8 cellular contexts compared by ENCODE assay signal in genomic region chr11:112085822-112086421, GRCh38. TPM values are rescaled to one million over a fixed set of nuclear protein-coding genes. Genes with fewer than 3 reads are reported as not detected.
DNase-seq lines count a peak whose midpoint lies in the region; ATAC-seq lines count a peak whose summit lies in the region.

No MANE protein-coding gene starts in this region.

- peak overlapping the region; percentile 90 for H3K9ac ChIP-seq in skeletal muscle satellite cell (ENCODE audit: low read depth, low read length)

- H3K4me3 ChIP-seq in right cardiac atrium (ENCODE audit: low read length) (peak overlapping the region; percentile 97), skeletal muscle satellite cell (ENCODE audit: low read length) (peak overlapping the region; percentile 96)

- peaks cover 41% of the 10 kb centered on the region for H3K36me3 Mint-ChIP-seq in activated naive CD4-positive, alpha-beta T cell treated with anti-CD3 and anti-CD28 coated beads, Interleukin-2, amount 50 U/mL, for 24 hours

- WGBS in right cardiac atrium: 3% methylated on average over 19 of the region's 19 CpGs

- H3K27me3 Mint-ChIP-seq in activated naive CD4-positive, alpha-beta T cell treated with anti-CD3 and anti-CD28 coated beads, Interleukin-2, amount 50 U/mL, for 24 hours: no peaks in the 10 kb centered on the region

- peak overlapping the region; percentile 100 for H3K27ac Mint-ChIP-seq in activated naive CD4-positive, alpha-beta T cell treated with anti-CD3 and anti-CD28 coated beads, Interleukin-2, amount 50 U/mL, for 24 hours

- peak overlapping the region; percentile 90 for H3K4me2 ChIP-seq in skeletal muscle satellite cell (ENCODE audit: low read length)

- no peaks in the 10 kb centered on the region for H3K27me3 ChIP-seq in right cardiac atrium (ENCODE audit: control insufficient read depth, insufficient read depth)
- H3K27me3 ChIP-seq in skeletal muscle satellite cell (ENCODE audit: control insufficient read depth, insufficient read depth, low read length): no peaks in the 10 kb centered on the region

- H3K4me3 Mint-ChIP-seq in activated naive CD4-positive, alpha-beta T cell treated with anti-CD3 and anti-CD28 coated beads, Interleukin-2, amount 50 U/mL, for 24 hours: peak overlapping the region; percentile 100

- H3K27ac ChIP-seq in right cardiac atrium (ENCODE audit: low read length): peak overlapping the region; percentile 33

- peaks cover 57% of the 10 kb centered on the region for H3K4me1 Mint-ChIP-seq in activated naive CD4-positive, alpha-beta T cell treated with anti-CD3 and anti-CD28 coated beads, Interleukin-2, amount 50 U/mL, for 24 hours

- DNase-seq in NCI-H2171 treated with DMSO at 0.1 percent for 48 hours (lab: John Stamatoyannopoulos, UW) (peak; percentile 47), NCI-H2171 (lab: John Stamatoyannopoulos, UW) (no peak), NCI-H69 (lab: John Stamatoyannopoulos, UW) (peak; percentile 64), right cardiac atrium (no peak), Ammon's horn (ENCODE audit: low spot score) (no peak)

- ATAC-seq in HG02588 (IDR thresholded peaks at IDR 0.05; ENCODE audit: unreplicated experiment): peak; percentile 27
- ATAC-seq in right cardiac atrium: peak; percentile 24 to 52

- H3K4me1 ChIP-seq in right cardiac atrium (ENCODE audit: control insufficient read depth, insufficient read depth, low read length): peaks cover 2% of the 10 kb centered on the region
- H3K4me1 ChIP-seq in skeletal muscle satellite cell (ENCODE audit: control insufficient read depth, insufficient read depth, low read length): peaks cover 19% of the 10 kb centered on the region

- no peaks in the 10 kb centered on the region for H3K9me3 Mint-ChIP-seq in activated naive CD4-positive, alpha-beta T cell treated with anti-CD3 and anti-CD28 coated beads, Interleukin-2, amount 50 U/mL, for 24 hours

- intact Hi-C loops in right cardiac atrium (cut with DNase I): no loop called here

- H3K36me3 ChIP-seq in skeletal muscle satellite cell (ENCODE audit: insufficient read depth, low read length): peaks cover 62% of the 10 kb centered on the region

- no peaks in the 10 kb centered on the region for H3K9me3 ChIP-seq in right cardiac atrium (ENCODE audit: control insufficient read depth, low read length)
- no peaks in the 10 kb centered on the region for H3K9me3 ChIP-seq in skeletal muscle satellite cell (replicated peaks; ENCODE audit: low read length)

RNA-seq across cellular contexts. Expression of gene TIMM8B, which starts 0.6 kb away (rescaled TPM):
- 100 to 1,000 TPM in 1 of 4 donors, 10 to 100 TPM in 3; 88.8 to 108 (median 90.9) TPM for total RNA-seq in right cardiac atrium
- polyA plus RNA-seq in right cardiac atrium: 167 TPM
- 64.2 and 79.6 TPM in 2 replicates for total RNA-seq in skeletal muscle satellite cell (2012; rRNA removed)

RNA-seq across cellular contexts. Expression of gene SDHD, which starts 0.8 kb away (rescaled TPM):
- total RNA-seq in right cardiac atrium: 100 to 1,000 TPM; 137 to 205 (median 167) TPM
- 258 TPM for polyA plus RNA-seq in right cardiac atrium
- 116 and 146 TPM in 2 replicates for total RNA-seq in skeletal muscle satellite cell (2012; rRNA removed)

RNA-seq across cellular contexts. Expression of gene NKAPD1, which starts 11.8 kb away (rescaled TPM):
- 1 to 10 TPM; 8.0 to 9.8 (median 8.3) TPM for total RNA-seq in right cardiac atrium
- polyA plus RNA-seq in right cardiac atrium: 5.0 TPM
- total RNA-seq in skeletal muscle satellite cell (2012; rRNA removed): 19.0 and 24.8 TPM in 2 replicates

RNA-seq across cellular contexts. Expression of gene PIH1D2, which starts 12.1 kb away (rescaled TPM):
- 1 to 10 TPM; 1.2 to 1.8 (median 1.6) TPM for total RNA-seq in right cardiac atrium
- polyA plus RNA-seq in right cardiac atrium: 1.8 TPM
- total RNA-seq in skeletal muscle satellite cell (2012; rRNA removed): 2.0 and 2.2 TPM in 2 replicates

Comparison
In these comparisons a context has a peak if more than half of its experiments do, and no peak if none do; other contexts are left out.
1. DNase-seq: peak in NCI-H2171 treated with DMSO at 0.1 percent for 48 hours (single experiment) and NCI-H69 (single experiment); none in NCI-H2171 (single experiment), right cardiac atrium (0 of 3) and Ammon's horn (single experiment).